12 cellular contexts compared by ENCODE assay signal in genomic region chr19:41064974-41065569, GRCh38. TPM values are rescaled to one million over a fixed set of nuclear protein-coding genes. Genes with fewer than 3 reads are reported as not detected.
DNase-seq lines count a peak whose midpoint lies in the region; ATAC-seq and TF ChIP-seq lines count a peak whose summit lies in the region.
"Had no signal": no experiment of that assay in that cellular context is flagged by ENCODE, and none has a peak within 500 bp of the region (broad histone marks: within the 10 kb centered on the region; RNA-seq: fewer than 3 reads in every experiment).

No MANE protein-coding gene starts in this region.

- no peaks in the 10 kb centered on the region for H4K20me1 ChIP-seq in SK-N-SH (ENCODE audit: insufficient read depth)

- H3K27ac Mint-ChIP-seq in MCF 10A (ENCODE audit: low read depth, unreplicated experiment) = no peak overlapping the region

- peaks cover 90% of the 10 kb centered on the region for H3K27me3 Mint-ChIP-seq in MCF 10A (ENCODE audit: insufficient read depth, unreplicated experiment)

- no peaks in the 10 kb centered on the region for H3K9me2 ChIP-seq in SK-N-SH

- no peak for TF ChIP-seq RAD21 in SK-N-SH (IDR thresholded peaks at IDR 0.05; ENCODE audit: low read length)

- POLR2A ChIA-PET in MCF 10A (lab: Yijun Ruan, JAX) (no interaction called here), SK-N-SH (lab: Yijun Ruan, JAX) (no interaction called here)

- no peaks in the 10 kb centered on the region for H3K4me1 Mint-ChIP-seq in MCF 10A (ENCODE audit: insufficient read depth, unreplicated experiment)

- H3K9me3 Mint-ChIP-seq in MCF 10A (ENCODE audit: unreplicated experiment) = no peaks in the 10 kb centered on the region

- no TSS peak for BruUV-seq in MCF 10A (replicated peaks; lab: Mats Ljungman, UMichigan)

- ATAC-seq in upper lobe of right lung = peak; percentile 34
- no peak for ATAC-seq in GM19452 (IDR thresholded peaks at IDR 0.05; ENCODE audit: unreplicated experiment)

- H3K4me1 ChIP-seq in breast epithelium (no peaks in the 10 kb centered on the region), SK-N-SH (ENCODE audit: control insufficient read depth in 1 of 2, insufficient read depth in 2 of 2, low read depth in 1 of 2, low read length in 1 of 2) (no peaks in the 10 kb centered on the region), upper lobe of right lung (no peaks in the 10 kb centered on the region)

- no peak overlapping the region for H3K9ac ChIP-seq in SK-N-SH

- no peak overlapping the region for H3K4me3 Mint-ChIP-seq in MCF 10A (ENCODE audit: unreplicated experiment)

- no peaks in the 10 kb centered on the region for H3K36me3 ChIP-seq in breast epithelium
- no peaks in the 10 kb centered on the region for H3K36me3 ChIP-seq in SK-N-SH (replicated peaks in 1 of 2; ENCODE audit: control insufficient read depth in 1 of 2, insufficient read depth in 2 of 2, low read length in 1 of 2)
- no peaks in the 10 kb centered on the region for H3K36me3 ChIP-seq in upper lobe of right lung

- no peaks in the 10 kb centered on the region for H3F3A ChIP-seq in SK-N-SH (replicated peaks; ENCODE audit: insufficient read depth)

- H3K27ac ChIP-seq in breast epithelium (no peak overlapping the region), SK-N-SH (ENCODE audit: low read depth in 2 of 2, low read length in 1 of 2) (no peak overlapping the region), upper lobe of right lung (no peak overlapping the region), caudate nucleus (ENCODE audit: low read depth, low read length) (no peak overlapping the region)

- CTCF ChIA-PET in MCF 10A (lab: Yijun Ruan, JAX) = no interaction called here
- CTCF ChIA-PET in SK-N-SH (lab: Yijun Ruan, JAX) = interaction anchor here (1.6 kb wide), 1 partner anchor 79 kb away, joined by 4 read pairs; no protein-coding TSS in a partner anchor

- WGBS in SK-N-SH (ENCODE audit: low lambda C conversion rate) = 18% methylated on average over 7 of the region's 7 CpGs

- TF ChIP-seq CTCF in MCF 10A (IDR thresholded peaks at IDR 0.05; ENCODE audit: unreplicated experiment) (no peak), breast epithelium (IDR thresholded peaks at IDR 0.05) (no peak), SK-N-SH (IDR thresholded peaks at IDR 0.05) (no peak), fibroblast of the aortic adventitia (IDR thresholded peaks at IDR 0.05; ENCODE audit: insufficient read depth, low read length) (no peak), upper lobe of right lung (IDR thresholded peaks at IDR 0.05) (no peak)

- H3K4me3 ChIP-seq in breast epithelium (no peak overlapping the region), SK-N-SH (ENCODE audit: low read depth in 2 of 2, low read length in 1 of 2) (peak overlapping the region; percentile 29 to 45; a peak in 3 of 4 replicates), fibroblast of the aortic adventitia (ENCODE audit: low read depth, low read length) (no peak overlapping the region), upper lobe of right lung (no peak overlapping the region)
- H3K4me3 ChIP-seq: lung had no signal

- no peaks in the 10 kb centered on the region for H3K9me3 ChIP-seq in breast epithelium
- no peaks in the 10 kb centered on the region for H3K9me3 ChIP-seq in SK-N-SH
- no peaks in the 10 kb centered on the region for H3K9me3 ChIP-seq in upper lobe of right lung

- no peak for TF ChIP-seq POLR2A in breast epithelium (IDR thresholded peaks at IDR 0.05)

- peaks cover 4% of the 10 kb centered on the region for H3K36me3 Mint-ChIP-seq in MCF 10A (ENCODE audit: insufficient read depth, unreplicated experiment)

- H3K79me2 ChIP-seq in SK-N-SH (ENCODE audit: insufficient read depth) = no peaks in the 10 kb centered on the region

- H3K27me3 ChIP-seq in breast epithelium = peaks cover 0 to 11% of the 10 kb centered on the region in 2 donors
- peaks cover 33% of the 10 kb centered on the region; the same call in 1 of the 2 replicates for H3K27me3 ChIP-seq in SK-N-SH (ENCODE audit: insufficient read depth)
- H3K27me3 ChIP-seq in upper lobe of right lung = peaks cover 9% of the 10 kb centered on the region

- peak overlapping the region; percentile 67 for H2AFZ ChIP-seq in SK-N-SH (ENCODE audit: low read depth)

- no peak for TF ChIP-seq EP300 in SK-N-SH (IDR thresholded peaks at IDR 0.05; ENCODE audit: borderline replicate concordance in 1 of 2, low read depth in 1 of 2, low read length in 1 of 2)

- H3K4me2 ChIP-seq in SK-N-SH = peak overlapping the region; percentile 59

- intact Hi-C loops in MCF 10A (cut with micrococcal nuclease) = no loop called here
- intact Hi-C loops in breast epithelium (cut with DNase I; ENCODE audit: low total_unique reads) = no loop called here
- intact Hi-C loops in upper lobe of right lung (cut with DNase I) = no loop called here

- peak; percentile 21 for DNase-seq in MCF 10A (ENCODE audit: unreplicated experiment)
- DNase-seq in breast epithelium (ENCODE audit: low spot score in 2 of 2) = no peak
- DNase-seq in SK-N-SH = peak; percentile 10
- peak; percentile 40 for DNase-seq in fibroblast of the aortic adventitia (ENCODE audit: low read depth)
- no peak for DNase-seq in upper lobe of right lung
- DNase-seq in caudate nucleus (lab: John Stamatoyannopoulos, UW) = no peak
- DNase-seq in nucleus accumbens (lab: John Stamatoyannopoulos, UW) = no peak
- DNase-seq: NCI-H2029; stimulated activated naive CD4-positive, alpha-beta T cell had no signal

TF ChIP-seq in SK-N-SH, 30 proteins besides CTCF, POLR2A, EP300 and RAD21:
- no peak for TF ChIP-seq EZH2phosphoT487 (IDR thresholded peaks at IDR 0.05; ENCODE audit: borderline replicate concordance, low read depth)
- TF ChIP-seq SIN3A (IDR thresholded peaks at IDR 0.05; ENCODE audit: borderline replicate concordance, low read depth, low read length) = no peak
- TF ChIP-seq REST (IDR thresholded peaks at IDR 0.05; ENCODE audit: low read depth, low read length) = no peak
- no peak for TF ChIP-seq USF1 (IDR thresholded peaks at IDR 0.05; ENCODE audit: borderline replicate concordance, low read depth)
- no peak for TF ChIP-seq NFIC (IDR thresholded peaks at IDR 0.05; ENCODE audit: borderline replicate concordance)
- TF ChIP-seq ELF1 (IDR thresholded peaks at IDR 0.05) = no peak
- no peak for TF ChIP-seq TAF1 (IDR thresholded peaks at IDR 0.05; ENCODE audit: borderline replicate concordance, low read depth, low read length)
- no peak for TF ChIP-seq GABPA (IDR thresholded peaks at IDR 0.05; ENCODE audit: low read depth)
- TF ChIP-seq GATA2 (CRISPR knock-in tag; IDR thresholded peaks at IDR 0.05) = no peak
- no peak for TF ChIP-seq FOXJ3 (CRISPR knock-in tag; IDR thresholded peaks at IDR 0.05)
- TF ChIP-seq JUND (IDR thresholded peaks at IDR 0.05) = no peak
- TF ChIP-seq, protein P1, sequence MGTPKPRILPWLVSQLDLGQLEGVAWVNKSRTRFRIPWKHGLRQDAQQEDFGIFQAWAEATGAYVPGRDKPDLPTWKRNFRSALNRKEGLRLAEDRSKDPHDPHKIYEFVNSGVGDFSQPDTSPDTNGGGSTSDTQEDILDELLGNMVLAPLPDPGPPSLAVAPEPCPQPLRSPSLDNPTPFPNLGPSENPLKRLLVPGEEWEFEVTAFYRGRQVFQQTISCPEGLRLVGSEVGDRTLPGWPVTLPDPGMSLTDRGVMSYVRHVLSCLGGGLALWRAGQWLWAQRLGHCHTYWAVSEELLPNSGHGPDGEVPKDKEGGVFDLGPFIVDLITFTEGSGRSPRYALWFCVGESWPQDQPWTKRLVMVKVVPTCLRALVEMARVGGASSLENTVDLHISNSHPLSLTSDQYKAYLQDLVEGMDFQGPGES (IDR thresholded peaks at IDR 0.05; ENCODE audit: low read depth, low read length) = no peak
TF ChIP-seq in SK-N-SH: peak in this region for 0.

RNA-seq across cellular contexts. Expression of gene CYP2A13, which starts 23.2 kb away (rescaled TPM):
- total RNA-seq in MCF 10A (2022) = not detected in 2 replicates
- total RNA-seq in breast epithelium = not detected
- polyA plus RNA-seq in SK-N-SH (2012; rRNA removed) = not detected in 2 replicates
- not detected in 2 replicates for polyA plus RNA-seq in SK-N-SH (2012; cell fraction: cytosol; rRNA removed)
- polyA plus RNA-seq in SK-N-SH (2012; cell fraction: nucleus; rRNA removed) = not detected in 2 replicates
- not detected in 2 replicates for total RNA-seq in fibroblast of the aortic adventitia (ENCODE audit: low replicate concordance)
- not detected for total RNA-seq in upper lobe of right lung
- polyA plus RNA-seq: AG04450 had no signal

RNA-seq across cellular contexts. Expression of gene CYP2F1, which starts 49.2 kb away (rescaled TPM):
- not detected in 2 replicates for total RNA-seq in MCF 10A (2022)
- not detected for total RNA-seq in breast epithelium
- polyA plus RNA-seq in SK-N-SH (2012; rRNA removed) = not detected in 2 replicates
- not detected in 2 replicates for polyA plus RNA-seq in SK-N-SH (2012; cell fraction: cytosol; rRNA removed)
- not detected in 2 replicates for polyA plus RNA-seq in SK-N-SH (2012; cell fraction: nucleus; rRNA removed)
- not detected in 2 replicates for total RNA-seq in fibroblast of the aortic adventitia (ENCODE audit: low replicate concordance)
- not detected for total RNA-seq in upper lobe of right lung
- polyA plus RNA-seq: AG04450 had no signal

Comparison
In these comparisons a context has a peak if more than half of its experiments do, and no peak if none do; other contexts are left out.
1. DNase-seq: peak in MCF 10A (single experiment), SK-N-SH (single experiment) and fibroblast of the aortic adventitia (single experiment); none in breast epithelium (0 of 2), upper lobe of right lung (single experiment), caudate nucleus (0 of 61) and nucleus accumbens (0 of 56).
2. H3K4me3 ChIP-seq: peak in SK-N-SH (2 of 2); none in breast epithelium (0 of 3), fibroblast of the aortic adventitia (single experiment) and upper lobe of right lung (single experiment).